ENCODE assay signal across 8 cellular contexts in genomic region chr13:23741879-23742510, GRCh38.
DNase-seq lines count a peak whose midpoint lies in the region; ATAC-seq and TF ChIP-seq lines count a peak whose summit lies in the region.

No MANE protein-coding gene starts in this region.

- no peak overlapping the region for H3K4me2 ChIP-seq in OCI-LY1 (ENCODE audit: low read length)

- DNase-seq in heart left ventricle, result no peak
- no peak for DNase-seq in cardiac septum (ENCODE audit: low spot score)
- DNase-seq in esophagus squamous epithelium (lab: John Stamatoyannopoulos, UW), result no peak
- no peak for DNase-seq in thoracic aorta (ENCODE audit: low spot score)
- no peak for DNase-seq in cortex of kidney (lab: John Stamatoyannopoulos, UW)

- H3K4me3 ChIP-seq in heart left ventricle, result no peak overlapping the region
- H3K4me3 ChIP-seq in OCI-LY1 (ENCODE audit: low read depth, low read length, poor library complexity, severe bottlenecking), result no peak overlapping the region
- no peak overlapping the region for H3K4me3 ChIP-seq in esophagus squamous epithelium
- no peak overlapping the region for H3K4me3 ChIP-seq in thoracic aorta

- H3K79me2 ChIP-seq in OCI-LY1 (ENCODE audit: insufficient read depth, low read length), result no peaks in the 10 kb centered on the region

- H3K27me3 ChIP-seq in heart left ventricle (no peaks in the 10 kb centered on the region), OCI-LY1 (ENCODE audit: insufficient read depth, low read length) (no peaks in the 10 kb centered on the region), esophagus squamous epithelium (no peaks in the 10 kb centered on the region), thoracic aorta (replicated peaks; ENCODE audit: insufficient read depth) (no peaks in the 10 kb centered on the region)

- no peaks in the 10 kb centered on the region for H3F3A ChIP-seq in OCI-LY1 (ENCODE audit: insufficient read depth, low read length)

- no peak overlapping the region for H2AFZ ChIP-seq in OCI-LY1 (ENCODE audit: low read length)

- TF ChIP-seq CTCF in heart left ventricle (IDR thresholded peaks at IDR 0.05) (peak in 7 of 12 donors; percentile 6 to 47 (median 32)), OCI-LY1 (IDR thresholded peaks at IDR 0.05; ENCODE audit: low read length) (peak; percentile 63), esophagus squamous epithelium (IDR thresholded peaks at IDR 0.05) (peak in 4 of 6 experiments; percentile 25 to 57 (median 43)), thoracic aorta (IDR thresholded peaks at IDR 0.05) (peak; percentile 33)

- H3K4me1 ChIP-seq in heart left ventricle (peaks cover 0 to 4% (median 0%) of the 10 kb centered on the region in 12 donors), OCI-LY1 (ENCODE audit: insufficient read depth, low read length, severe bottlenecking) (no peaks in the 10 kb centered on the region), esophagus squamous epithelium (peaks cover 4 to 91% (median 25%) of the 10 kb centered on the region in 3 donors), thoracic aorta (ENCODE audit: control insufficient read depth in 1 of 2, low read depth in 2 of 2) (peaks cover 0 to 7% of the 10 kb centered on the region in 2 donors)

- no peaks in the 10 kb centered on the region for H3K36me3 ChIP-seq in heart left ventricle
- H3K36me3 ChIP-seq in OCI-LY1 (ENCODE audit: insufficient read depth, low read length), result no peaks in the 10 kb centered on the region
- no peaks in the 10 kb centered on the region for H3K36me3 ChIP-seq in esophagus squamous epithelium
- no peaks in the 10 kb centered on the region for H3K36me3 ChIP-seq in thoracic aorta

- no peak overlapping the region for H3K9ac ChIP-seq in OCI-LY1 (ENCODE audit: low read length)

- no peaks in the 10 kb centered on the region for H3K9me2 ChIP-seq in OCI-LY1 (ENCODE audit: low read depth, low read length)

- WGBS in heart left ventricle, 4 donors, result 81 to 89% (median 83%) methylated on average over 4 of the region's 4 CpGs
- whole genome bisulfite sequencing in esophagus squamous epithelium, 2 donors, result 42 to 52% methylated on average over 4 of the region's 4 CpGs

- TF ChIP-seq POLR2A in heart left ventricle (IDR thresholded peaks at IDR 0.05) (no peak), esophagus squamous epithelium (IDR thresholded peaks at IDR 0.05) (no peak)

- no peaks in the 10 kb centered on the region for H3K9me3 ChIP-seq in heart left ventricle
- H3K9me3 ChIP-seq in OCI-LY1 (ENCODE audit: low read length), result no peaks in the 10 kb centered on the region
- no peaks in the 10 kb centered on the region for H3K9me3 ChIP-seq in esophagus squamous epithelium
- no peaks in the 10 kb centered on the region for H3K9me3 ChIP-seq in thoracic aorta

- intact Hi-C loops in heart left ventricle (cut with DNase I) (no loop called here), cardiac septum (cut with DNase I) (no loop called here), esophagus squamous epithelium (cut with DNase I) (no loop called here)

- ATAC-seq in heart left ventricle (no peak), thoracic aorta (ENCODE audit: insufficient number of reproducible peaks, low FRiP score, low read depth) (no peak), HG02588 (IDR thresholded peaks at IDR 0.05; ENCODE audit: unreplicated experiment) (no peak), GM19351 (IDR thresholded peaks at IDR 0.05; ENCODE audit: unreplicated experiment) (no peak)

- H4K20me1 ChIP-seq in OCI-LY1 (ENCODE audit: insufficient read depth, low read length), result no peaks in the 10 kb centered on the region

- H3K27ac ChIP-seq in heart left ventricle, result no peak overlapping the region
- H3K27ac ChIP-seq in OCI-LY1 (ENCODE audit: low read depth, low read length, poor library complexity, severe bottlenecking), result no peak overlapping the region
- peak overlapping the region in 2 of 4 donors; percentile 85 to 86 for H3K27ac ChIP-seq in esophagus squamous epithelium
- H3K27ac ChIP-seq in thoracic aorta, result no peak overlapping the region
